ENCODE assay signal across 13 cellular contexts in genomic region chr6:158069800-158070195, GRCh38.
A peak's percentile ranks its signal among the peaks of the same experiment; 100 is the strongest.
DNase-seq lines count a peak whose midpoint lies in the region; ATAC-seq and TF ChIP-seq lines count a peak whose summit lies in the region.
"Had no signal": no experiment of that assay in that cellular context is flagged by ENCODE, and none has a peak within 500 bp of the region (broad histone marks: within the 10 kb centered on the region; RNA-seq: fewer than 3 reads in every experiment).

No MANE protein-coding gene starts in this region.

- H3K36me3 Mint-ChIP-seq in stimulated activated effector memory CD8-positive, alpha-beta T cell treated with anti-CD3 and anti-CD28 coated beads, Interleukin-12 subunit alpha, Interleukin-12 subunit beta, amount 100 ng/mL, for 72 hours: peaks cover 40% of the 10 kb centered on the region

- TF ChIP-seq POLR2A in esophagus muscularis mucosa (IDR thresholded peaks at IDR 0.05; ENCODE audit: low read depth): no peak

- H3K27me3 ChIP-seq in SJSA1 (replicated peaks): no peaks in the 10 kb centered on the region
- no peaks in the 10 kb centered on the region for H3K27me3 ChIP-seq in esophagus muscularis mucosa
- H3K27me3 ChIP-seq: adrenal gland, Peyer's patch, right atrium auricular region had no signal

- H3K36me3 ChIP-seq in SJSA1: peaks cover 59% of the 10 kb centered on the region
- peaks cover 17 to 69% (median 58%) of the 10 kb centered on the region in 4 donors for H3K36me3 ChIP-seq in esophagus muscularis mucosa

- intact Hi-C loops in esophagus muscularis mucosa (cut with DNase I): loop anchor here (5.0 kb wide), 1 partner anchor 312 kb away; no protein-coding TSS in a partner anchor

- peak overlapping the region; percentile 84 for H3K27ac Mint-ChIP-seq in stimulated activated effector memory CD8-positive, alpha-beta T cell treated with anti-CD3 and anti-CD28 coated beads, Interleukin-12 subunit alpha, Interleukin-12 subunit beta, amount 100 ng/mL, for 72 hours

- no peaks in the 10 kb centered on the region for H3K9me3 Mint-ChIP-seq in stimulated activated effector memory CD8-positive, alpha-beta T cell treated with anti-CD3 and anti-CD28 coated beads, Interleukin-12 subunit alpha, Interleukin-12 subunit beta, amount 100 ng/mL, for 72 hours

- H3K4me1 Mint-ChIP-seq in stimulated activated effector memory CD8-positive, alpha-beta T cell treated with anti-CD3 and anti-CD28 coated beads, Interleukin-12 subunit alpha, Interleukin-12 subunit beta, amount 100 ng/mL, for 72 hours: peaks cover 28% of the 10 kb centered on the region

- no peak for TF ChIP-seq CTCF in esophagus muscularis mucosa (IDR thresholded peaks at IDR 0.05)

- 64% methylated on average over 4 of the region's 6 CpGs for WGBS in esophagus muscularis mucosa

- H3K4me3 Mint-ChIP-seq in stimulated activated effector memory CD8-positive, alpha-beta T cell treated with anti-CD3 and anti-CD28 coated beads, Interleukin-12 subunit alpha, Interleukin-12 subunit beta, amount 100 ng/mL, for 72 hours: no peak overlapping the region

- DNase-seq in GM03348 (ENCODE audit: low spot score) (peak; percentile 47), SJSA1 (ENCODE audit: low read depth in 1 of 2, low spot score in 2 of 2) (peak; percentile 69 to 82), esophagus muscularis mucosa (ENCODE audit: extremely low spot score) (no peak), NCI-H446 treated with DMSO at 0.1 percent for 48 hours (lab: John Stamatoyannopoulos, UW) (no peak)
- no peak for DNase-seq in stimulated activated effector memory CD8-positive, alpha-beta T cell treated with anti-CD3 and anti-CD28 coated beads, Interleukin-12 subunit alpha, Interleukin-12 subunit beta, amount 100 ng/mL, for 72 hours (ENCODE audit: low spot score in 2 of 2)
- DNase-seq: adrenal gland, MV-4-11, NCI-H226, Peyer's patch had no signal

- no peak overlapping the region for H3K4me3 ChIP-seq in SJSA1
- H3K4me3 ChIP-seq in esophagus muscularis mucosa: no peak overlapping the region
- H3K4me3 ChIP-seq: adrenal gland, GM12878, Peyer's patch, right atrium auricular region had no signal

- no peak for ATAC-seq in stimulated activated effector memory CD8-positive, alpha-beta T cell treated with anti-CD3 and anti-CD28 coated beads, Interleukin-12 subunit alpha, Interleukin-12 subunit beta, amount 100 ng/mL, for 72 hours
- ATAC-seq in HG02759 (IDR thresholded peaks at IDR 0.05; ENCODE audit: unreplicated experiment) (no peak), GM21576 (IDR thresholded peaks at IDR 0.05; ENCODE audit: unreplicated experiment) (no peak)
- ATAC-seq: GM12878 had no signal

- H3K27ac ChIP-seq in SJSA1 (peak overlapping the region; percentile 95), esophagus muscularis mucosa (replicated peaks in 1 of 4) (peak overlapping the region in 3 of 4 donors; percentile 8 to 65 (median 23))

- H3K9me3 ChIP-seq in SJSA1 (replicated peaks) (no peaks in the 10 kb centered on the region), esophagus muscularis mucosa (no peaks in the 10 kb centered on the region)
- H3K9me3 ChIP-seq: adrenal gland, Peyer's patch, right atrium auricular region had no signal

- H3K4me1 ChIP-seq in SJSA1 (replicated peaks) (peaks cover 51% of the 10 kb centered on the region), esophagus muscularis mucosa (peaks cover 4 to 30% (median 13%) of the 10 kb centered on the region in 4 donors)

- TF ChIP-seq EP300 in esophagus muscularis mucosa (IDR thresholded peaks at IDR 0.05): no peak

Comparison
In these comparisons a context has a peak if more than half of its experiments do, and no peak if none do; other contexts are left out.
1. DNase-seq: peak in GM03348 (single experiment) and SJSA1 (2 of 2); none in esophagus muscularis mucosa (single experiment), stimulated activated effector memory CD8-positive, alpha-beta T cell treated with anti-CD3 and anti-CD28 coated beads, Interleukin-12 subunit alpha, Interleukin-12 subunit beta, amount 100 ng/mL, for 72 hours (0 of 2) and NCI-H446 treated with DMSO at 0.1 percent for 48 hours (single experiment).